9 cellular contexts compared by ENCODE assay signal in the genomic region with DNA sequence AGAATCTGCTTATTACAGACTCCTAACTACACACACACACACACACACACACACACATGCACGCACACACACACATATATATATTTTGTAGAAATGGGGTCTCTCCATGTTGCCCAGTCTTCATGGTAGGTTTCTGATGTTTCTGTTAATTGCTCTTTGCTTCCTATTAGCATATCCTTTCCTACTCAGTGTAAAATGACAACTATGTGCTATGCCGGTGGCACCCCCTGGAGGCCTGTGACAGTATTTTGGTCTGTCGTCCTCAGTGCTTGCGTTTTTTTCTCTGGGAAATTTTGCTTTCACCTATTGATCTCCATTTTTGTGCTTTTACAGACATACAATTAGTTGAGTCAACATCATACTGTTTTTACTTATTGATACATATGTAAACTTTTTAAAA.
DNase-seq lines count a peak whose midpoint lies in the region; ATAC-seq and TF ChIP-seq lines count a peak whose summit lies in the region.
"Had no signal": no experiment of that assay in that cellular context is flagged by ENCODE, and none has a peak within 500 bp of the region (broad histone marks: within the 10 kb centered on the region; RNA-seq: fewer than 3 reads in every experiment).

No MANE protein-coding gene starts in this region.

- WGBS in heart left ventricle, 4 donors = 53 to 64% (median 61%) methylated on average over 4 of the region's 4 CpGs

- H3K36me3 ChIP-seq in cardiac muscle cell (no peaks in the 10 kb centered on the region), heart left ventricle (no peaks in the 10 kb centered on the region), upper lobe of right lung (no peaks in the 10 kb centered on the region)

- H3K4me1 ChIP-seq in cardiac muscle cell (ENCODE audit: low read depth) (no peaks in the 10 kb centered on the region), heart left ventricle (no peaks in the 10 kb centered on the region), upper lobe of right lung (no peaks in the 10 kb centered on the region)

- H3K9me3 ChIP-seq in cardiac muscle cell (ENCODE audit: low read depth) (no peaks in the 10 kb centered on the region), heart left ventricle (no peaks in the 10 kb centered on the region), upper lobe of right lung (no peaks in the 10 kb centered on the region)

- ATAC-seq in heart left ventricle (no peak), upper lobe of right lung (peak; percentile 52), HG03196 (IDR thresholded peaks at IDR 0.05; ENCODE audit: unreplicated experiment) (no peak), GM19328 (IDR thresholded peaks at IDR 0.05; ENCODE audit: unreplicated experiment) (no peak)

- peak in 1 of 2 donors; percentile 11 for DNase-seq in cardiac muscle cell (ENCODE audit: low read depth in 1 of 2, low spot score in 1 of 2)
- no peak for DNase-seq in heart left ventricle
- peak; percentile 57 for DNase-seq in NCI-H69 (lab: John Stamatoyannopoulos, UW)
- DNase-seq in fibroblast of pulmonary artery (ENCODE audit: low read depth) = no peak
- DNase-seq in upper lobe of right lung = peak; percentile 58
- DNase-seq in AG08395 (ENCODE audit: low spot score) = no peak
- DNase-seq: T-helper 1 cell had no signal

- H3K4me3 ChIP-seq in cardiac muscle cell = no peak overlapping the region
- H3K4me3 ChIP-seq in heart left ventricle = no peak overlapping the region
- H3K4me3 ChIP-seq in fibroblast of pulmonary artery (replicated peaks; ENCODE audit: low read depth, low read length) = no peak overlapping the region
- H3K4me3 ChIP-seq in upper lobe of right lung = no peak overlapping the region

- intact Hi-C loops in heart left ventricle (cut with DNase I) (no loop called here), upper lobe of right lung (cut with DNase I) (no loop called here)

- H3K27me3 ChIP-seq in cardiac muscle cell (no peaks in the 10 kb centered on the region), heart left ventricle (no peaks in the 10 kb centered on the region), upper lobe of right lung (no peaks in the 10 kb centered on the region)

- no peak for TF ChIP-seq POLR2A in heart left ventricle (IDR thresholded peaks at IDR 0.05)

- TF ChIP-seq CTCF in cardiac muscle cell (IDR thresholded peaks at IDR 0.05; ENCODE audit: low read depth, low read length) = peak; percentile 3
- peak in 5 of 12 donors; percentile 5 to 25 (median 10) for TF ChIP-seq CTCF in heart left ventricle (IDR thresholded peaks at IDR 0.05)
- TF ChIP-seq CTCF in fibroblast of pulmonary artery (IDR thresholded peaks at IDR 0.05; ENCODE audit: low read length, missing control alignments) = peak; percentile 3
- TF ChIP-seq CTCF in upper lobe of right lung (IDR thresholded peaks at IDR 0.05) = peak; percentile 23

- no peak overlapping the region for H3K27ac ChIP-seq in cardiac muscle cell
- no peak overlapping the region for H3K27ac ChIP-seq in heart left ventricle
- no peak overlapping the region for H3K27ac ChIP-seq in upper lobe of right lung

Comparison
In these comparisons a context has a peak if more than half of its experiments do, and no peak if none do; other contexts are left out.
1. DNase-seq: peak in NCI-H69 (single experiment) and upper lobe of right lung (single experiment); none in heart left ventricle (0 of 5), fibroblast of pulmonary artery (single experiment) and AG08395 (single experiment).